Comparison of ENCODE assay signal across 1 cellular context in the genomic region with DNA sequence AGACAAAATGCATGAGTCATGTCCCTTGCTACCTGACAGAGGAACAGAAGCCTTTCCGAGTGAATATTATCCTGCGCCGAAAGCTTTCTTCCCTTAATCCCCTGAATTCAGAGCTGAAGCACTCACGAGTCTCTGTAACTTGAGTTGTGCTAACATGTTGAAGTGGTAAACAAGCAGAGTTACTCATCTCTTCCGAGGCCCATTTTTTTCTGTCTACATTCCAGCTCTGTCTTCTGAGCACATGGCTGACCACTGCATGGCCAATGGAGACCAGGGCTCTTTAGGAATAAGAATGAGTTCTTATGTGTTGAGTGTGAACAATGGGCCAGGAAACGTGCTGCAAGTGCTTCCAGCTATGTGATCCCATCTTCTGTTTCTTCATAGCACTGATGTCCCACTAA.
TF ChIP-seq lines count a peak whose summit lies in the region.

No MANE protein-coding gene starts in this region.

TF ChIP-seq in IMR-90, 13 proteins besides CTCF, POLR2A, EP300 and RAD21 (continued from another document):
- TF ChIP-seq, protein P1, sequence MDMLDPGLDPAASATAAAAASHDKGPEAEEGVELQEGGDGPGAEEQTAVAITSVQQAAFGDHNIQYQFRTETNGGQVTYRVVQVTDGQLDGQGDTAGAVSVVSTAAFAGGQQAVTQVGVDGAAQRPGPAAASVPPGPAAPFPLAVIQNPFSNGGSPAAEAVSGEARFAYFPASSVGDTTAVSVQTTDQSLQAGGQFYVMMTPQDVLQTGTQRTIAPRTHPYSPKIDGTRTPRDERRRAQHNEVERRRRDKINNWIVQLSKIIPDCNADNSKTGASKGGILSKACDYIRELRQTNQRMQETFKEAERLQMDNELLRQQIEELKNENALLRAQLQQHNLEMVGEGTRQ (IDR thresholded peaks at IDR 0.05; ENCODE audit: low read depth, low read length), result no peak
- no peak for TF ChIP-seq NFE2L2 (IDR thresholded peaks at IDR 0.05; ENCODE audit: low read depth, low read length)
